Comparison of ENCODE assay signal across 1 cellular context in the genomic region with DNA sequence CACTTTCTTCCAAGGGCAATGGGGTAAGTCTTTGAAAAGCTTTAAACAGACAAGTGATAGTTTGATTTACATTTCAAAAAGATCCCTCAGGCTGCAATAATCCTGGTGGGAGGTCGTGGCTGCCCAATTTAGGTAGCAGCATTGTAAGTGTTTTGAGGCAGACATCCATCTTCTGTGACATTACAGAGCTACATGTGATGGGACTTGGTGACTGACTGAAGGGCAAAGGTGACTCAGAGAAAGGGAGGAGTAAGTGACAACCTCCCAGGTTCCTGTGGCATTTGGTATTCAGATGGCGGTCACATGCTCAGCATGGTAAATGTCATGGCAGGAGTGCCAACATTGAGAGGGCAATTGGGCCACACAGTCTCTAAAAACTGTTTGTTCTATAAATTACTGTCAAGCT.
TF ChIP-seq lines count a peak whose summit lies in the region.

No MANE protein-coding gene starts in this region.

TF ChIP-seq in SK-N-SH treated with all-trans-retinoic acid at 6 μM for 48 hours, 23 proteins besides CTCF, POLR2A, EP300 and RAD21 (continued from another document):
- TF ChIP-seq, protein P1, sequence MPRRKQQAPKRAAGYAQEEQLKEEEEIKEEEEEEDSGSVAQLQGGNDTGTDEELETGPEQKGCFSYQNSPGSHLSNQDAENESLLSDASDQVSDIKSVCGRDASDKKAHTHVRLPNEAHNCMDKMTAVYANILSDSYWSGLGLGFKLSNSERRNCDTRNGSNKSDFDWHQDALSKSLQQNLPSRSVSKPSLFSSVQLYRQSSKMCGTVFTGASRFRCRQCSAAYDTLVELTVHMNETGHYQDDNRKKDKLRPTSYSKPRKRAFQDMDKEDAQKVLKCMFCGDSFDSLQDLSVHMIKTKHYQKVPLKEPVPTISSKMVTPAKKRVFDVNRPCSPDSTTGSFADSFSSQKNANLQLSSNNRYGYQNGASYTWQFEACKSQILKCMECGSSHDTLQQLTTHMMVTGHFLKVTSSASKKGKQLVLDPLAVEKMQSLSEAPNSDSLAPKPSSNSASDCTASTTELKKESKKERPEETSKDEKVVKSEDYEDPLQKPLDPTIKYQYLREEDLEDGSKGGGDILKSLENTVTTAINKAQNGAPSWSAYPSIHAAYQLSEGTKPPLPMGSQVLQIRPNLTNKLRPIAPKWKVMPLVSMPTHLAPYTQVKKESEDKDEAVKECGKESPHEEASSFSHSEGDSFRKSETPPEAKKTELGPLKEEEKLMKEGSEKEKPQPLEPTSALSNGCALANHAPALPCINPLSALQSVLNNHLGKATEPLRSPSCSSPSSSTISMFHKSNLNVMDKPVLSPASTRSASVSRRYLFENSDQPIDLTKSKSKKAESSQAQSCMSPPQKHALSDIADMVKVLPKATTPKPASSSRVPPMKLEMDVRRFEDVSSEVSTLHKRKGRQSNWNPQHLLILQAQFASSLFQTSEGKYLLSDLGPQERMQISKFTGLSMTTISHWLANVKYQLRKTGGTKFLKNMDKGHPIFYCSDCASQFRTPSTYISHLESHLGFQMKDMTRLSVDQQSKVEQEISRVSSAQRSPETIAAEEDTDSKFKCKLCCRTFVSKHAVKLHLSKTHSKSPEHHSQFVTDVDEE (CRISPR knock-in tag; IDR thresholded peaks at IDR 0.05): no peak
- TF ChIP-seq SNAI2 (CRISPR knock-in tag; IDR thresholded peaks at IDR 0.05): no peak
- no peak for TF ChIP-seq ARNTL (CRISPR knock-in tag; IDR thresholded peaks at IDR 0.05; ENCODE audit: borderline replicate concordance, low read depth)
- no peak for TF ChIP-seq TOX (CRISPR knock-in tag; IDR thresholded peaks at IDR 0.05; ENCODE audit: borderline replicate concordance)
- TF ChIP-seq, protein P2, sequence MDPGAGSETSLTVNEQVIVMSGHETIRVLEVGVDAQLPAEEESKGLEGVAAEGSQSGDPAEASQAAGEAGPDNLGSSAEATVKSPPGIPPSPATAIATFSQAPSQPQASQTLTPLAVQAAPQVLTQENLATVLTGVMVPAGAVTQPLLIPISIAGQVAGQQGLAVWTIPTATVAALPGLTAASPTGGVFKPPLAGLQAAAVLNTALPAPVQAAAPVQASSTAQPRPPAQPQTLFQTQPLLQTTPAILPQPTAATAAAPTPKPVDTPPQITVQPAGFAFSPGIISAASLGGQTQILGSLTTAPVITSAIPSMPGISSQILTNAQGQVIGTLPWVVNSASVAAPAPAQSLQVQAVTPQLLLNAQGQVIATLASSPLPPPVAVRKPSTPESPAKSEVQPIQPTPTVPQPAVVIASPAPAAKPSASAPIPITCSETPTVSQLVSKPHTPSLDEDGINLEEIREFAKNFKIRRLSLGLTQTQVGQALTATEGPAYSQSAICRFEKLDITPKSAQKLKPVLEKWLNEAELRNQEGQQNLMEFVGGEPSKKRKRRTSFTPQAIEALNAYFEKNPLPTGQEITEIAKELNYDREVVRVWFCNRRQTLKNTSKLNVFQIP (CRISPR knock-in tag; IDR thresholded peaks at IDR 0.05; ENCODE audit: borderline replicate concordance, low read depth): no peak
- TF ChIP-seq ZNF565 (CRISPR knock-in tag; conservative IDR thresholded peaks at IDR 0.05; ENCODE audit: low read depth): no peak
- no peak for TF ChIP-seq ZNF70 (CRISPR knock-in tag; IDR thresholded peaks at IDR 0.05)
- no peak for TF ChIP-seq RARB (CRISPR knock-in tag; IDR thresholded peaks at IDR 0.05)
- TF ChIP-seq ZFP30 (CRISPR knock-in tag; IDR thresholded peaks at IDR 0.05): no peak
- TF ChIP-seq, protein P3, sequence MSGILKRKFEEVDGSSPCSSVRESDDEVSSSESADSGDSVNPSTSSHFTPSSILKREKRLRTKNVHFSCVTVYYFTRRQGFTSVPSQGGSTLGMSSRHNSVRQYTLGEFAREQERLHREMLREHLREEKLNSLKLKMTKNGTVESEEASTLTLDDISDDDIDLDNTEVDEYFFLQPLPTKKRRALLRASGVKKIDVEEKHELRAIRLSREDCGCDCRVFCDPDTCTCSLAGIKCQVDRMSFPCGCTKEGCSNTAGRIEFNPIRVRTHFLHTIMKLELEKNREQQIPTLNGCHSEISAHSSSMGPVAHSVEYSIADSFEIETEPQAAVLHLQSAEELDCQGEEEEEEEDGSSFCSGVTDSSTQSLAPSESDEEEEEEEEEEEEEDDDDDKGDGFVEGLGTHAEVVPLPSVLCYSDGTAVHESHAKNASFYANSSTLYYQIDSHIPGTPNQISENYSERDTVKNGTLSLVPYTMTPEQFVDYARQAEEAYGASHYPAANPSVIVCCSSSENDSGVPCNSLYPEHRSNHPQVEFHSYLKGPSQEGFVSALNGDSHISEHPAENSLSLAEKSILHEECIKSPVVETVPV (CRISPR knock-in tag; IDR thresholded peaks at IDR 0.05): no peak
- TF ChIP-seq ISL1 (CRISPR knock-in tag; IDR thresholded peaks at IDR 0.05): no peak
- TF ChIP-seq GLIS3 (CRISPR knock-in tag; IDR thresholded peaks at IDR 0.05): no peak
- no peak for TF ChIP-seq PPARA (CRISPR knock-in tag; IDR thresholded peaks at IDR 0.05; ENCODE audit: borderline replicate concordance)
- TF ChIP-seq ESRRG (CRISPR knock-in tag; IDR thresholded peaks at IDR 0.05): no peak
- TF ChIP-seq ZFP3 (CRISPR knock-in tag; IDR thresholded peaks at IDR 0.05): no peak
- no peak for TF ChIP-seq TCF4 (CRISPR knock-in tag; IDR thresholded peaks at IDR 0.05; ENCODE audit: borderline replicate concordance)
- TF ChIP-seq ZNF8 (CRISPR knock-in tag; IDR thresholded peaks at IDR 0.05): no peak
